In genomic region chr4:125994024-125994423, GRCh38 we compare ENCODE assay signal across 27 cellular contexts.
"Had no signal": no experiment of that assay in that cellular context is flagged by ENCODE, and none has a peak within 500 bp of the region (broad histone marks: within the 10 kb centered on the region; RNA-seq: fewer than 3 reads in every experiment).

No MANE protein-coding gene starts in this region.

- ATAC-seq: esophagus mucosa; left colon; naive thymus-derived CD8-positive, alpha-beta T cell; upper lobe of right lung had no signal

- DNase-seq: activated CD4-positive, alpha-beta T cell treated with anti-CD3 and anti-CD28 coated beads for 48 hours; activated CD4-positive, alpha-beta T cell treated with anti-CD3 and anti-CD28 coated beads, Interleukin-2, amount 50 U/mL, for 48 hours; activated CD8-positive, alpha-beta memory T cell treated with anti-CD3 and anti-CD28 coated beads for 24 hours; activated effector memory CD4-positive, alpha-beta T cell treated with Interleukin-2 at 50 U/mL for 16 hours; activated naive CD4-positive, alpha-beta T cell treated with Interleukin-2 at 50 U/mL for 16 hours; activated naive CD8-positive, alpha-beta T cell treated with anti-CD3 and anti-CD28 coated beads for 36 hours; adrenal gland; cerebellar nuclear complex; cortex of kidney; head of caudate nucleus; hypothalamus; immature natural killer cell; kidney; left colon; midbrain; naive thymus-derived CD8-positive, alpha-beta T cell; nucleus accumbens; stimulated activated CD4-positive, alpha-beta T cell treated with anti-CD3 and anti-CD28 coated beads, Interleukin-2, amount 100 ng/mL, for 48 hours; T-helper 9 cell; thyroid gland; upper lobe of right lung had no signal

- H2AFZ ChIP-seq: parathyroid adenoma had no signal

- H3K4me3 ChIP-seq: adrenal gland, cardiac muscle cell, right atrium auricular region, thyroid gland, upper lobe of right lung had no signal

- H3K36me3 ChIP-seq: adrenal gland, ascending aorta, cardiac muscle cell, right atrium auricular region, thyroid gland, upper lobe of right lung had no signal

- H3K27me3 ChIP-seq: adrenal gland, ascending aorta, cardiac muscle cell, right atrium auricular region, thyroid gland, upper lobe of right lung had no signal

- H3K9me3 ChIP-seq: adrenal gland, ascending aorta, right atrium auricular region, thyroid gland, upper lobe of right lung had no signal

- H3K79me2 ChIP-seq: parathyroid adenoma had no signal

- H3K9ac ChIP-seq: parathyroid adenoma had no signal

- H3K27ac ChIP-seq: adrenal gland, ascending aorta, cardiac muscle cell, parathyroid adenoma, right atrium auricular region, thyroid gland, upper lobe of right lung, VCaP had no signal

- H3K4me1 ChIP-seq: adrenal gland, parathyroid adenoma, right atrium auricular region, upper lobe of right lung had no signal
